ENCODE assay signal across 8 cellular contexts in genomic region chr2:224778474-224778877, GRCh38.
DNase-seq lines count a peak whose midpoint lies in the region; ATAC-seq and TF ChIP-seq lines count a peak whose summit lies in the region.

No MANE protein-coding gene starts in this region.

- H3K9me3 Mint-ChIP-seq in type B pancreatic cell: no peaks in the 10 kb centered on the region

- H3K4me1 Mint-ChIP-seq in type B pancreatic cell (ENCODE audit: unreplicated experiment): peaks cover 9% of the 10 kb centered on the region

- no peak overlapping the region for H3K27ac Mint-ChIP-seq in type B pancreatic cell

- peak; percentile 14 to 56 for DNase-seq in NCI-H524 (lab: John Stamatoyannopoulos, UW)
- DNase-seq in NCI-H524 treated with DMSO at 0.1 percent for 48 hours (lab: John Stamatoyannopoulos, UW): no peak
- DNase-seq in NOMO-1 treated with DMSO at 0.1 percent for 48 hours (lab: John Stamatoyannopoulos, UW; ENCODE audit: unreplicated experiment): peak; percentile 45
- peak; percentile 70 for DNase-seq in activated CD8-positive, alpha-beta memory T cell treated with anti-CD3 and anti-CD28 coated beads, Interleukin-2, amount 50 U/mL, for 48 hours
- DNase-seq in occipital lobe (lab: John Stamatoyannopoulos, UW): peak; percentile 1
- DNase-seq in type B pancreatic cell (ENCODE audit: extremely low spot score, unreplicated experiment): no peak

- ATAC-seq in HG02870 (IDR thresholded peaks at IDR 0.05; ENCODE audit: unreplicated experiment): peak; percentile 62
- peak; percentile 72 for ATAC-seq in esophagus mucosa

- peak; percentile 89 for TF ChIP-seq CTCF in type B pancreatic cell (conservative IDR thresholded peaks at IDR 0.05)

- no peak overlapping the region for H3K4me3 Mint-ChIP-seq in type B pancreatic cell

- no peaks in the 10 kb centered on the region for H3K36me3 Mint-ChIP-seq in type B pancreatic cell

- peaks cover 6% of the 10 kb centered on the region for H3K27me3 Mint-ChIP-seq in type B pancreatic cell

Comparison
In these comparisons a context has a peak if more than half of its experiments do, and no peak if none do; other contexts are left out.
1. DNase-seq: peak in NCI-H524 (2 of 2), NOMO-1 treated with DMSO at 0.1 percent for 48 hours (single experiment), activated CD8-positive, alpha-beta memory T cell treated with anti-CD3 and anti-CD28 coated beads, Interleukin-2, amount 50 U/mL, for 48 hours (single experiment) and occipital lobe (single experiment); none in NCI-H524 treated with DMSO at 0.1 percent for 48 hours (single experiment) and type B pancreatic cell (single experiment).